In the genomic region with DNA sequence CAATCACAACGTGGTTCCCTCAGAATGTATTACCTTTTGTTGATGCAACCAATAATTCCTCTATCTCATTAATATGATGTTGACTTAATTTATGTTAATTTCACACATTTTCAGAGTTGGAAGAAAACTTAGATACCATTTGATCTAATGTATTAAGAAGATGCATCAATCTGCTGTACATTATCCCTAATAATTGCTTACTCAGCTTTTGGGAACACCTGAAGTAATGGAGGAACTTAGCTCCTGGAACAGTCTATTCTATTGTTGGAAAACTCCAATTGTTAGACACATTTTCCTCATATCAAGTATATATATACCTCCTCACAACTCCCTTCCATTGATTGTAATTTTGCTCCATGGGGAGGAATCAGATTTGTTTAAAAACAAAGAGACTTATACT, we compare ENCODE assay signal across 34 cellular contexts. TPM values are rescaled to one million over a fixed set of nuclear protein-coding genes. Genes with fewer than 3 reads are reported as not detected.
"Had no signal": no experiment of that assay in that cellular context is flagged by ENCODE, and none has a peak within 500 bp of the region (broad histone marks: within the 10 kb centered on the region; RNA-seq: fewer than 3 reads in every experiment).

No MANE protein-coding gene starts in this region.

- H3K4me3 ChIP-seq: adrenal gland, cardiac muscle cell had no signal

- H3K9me3 ChIP-seq: adrenal gland had no signal

- DNase-seq: activated B cell treated with CpG ODN at 0.5 μM for 24 hours; activated CD4-positive, alpha-beta memory T cell treated with anti-CD3 and anti-CD28 coated beads for 36 hours; activated CD4-positive, alpha-beta T cell treated with anti-CD3 and anti-CD28 coated beads for 4 hours; activated CD4-positive, alpha-beta T cell treated with anti-CD3 and anti-CD28 coated beads, Interleukin-2, amount 10 ng/mL, durations not matched to agents 24 days and 14 days; activated CD4-positive, alpha-beta T cell treated with anti-CD3 and anti-CD28 coated beads, Interleukin-2, amount 50 U/mL, for 1 hour; activated CD4-positive, alpha-beta T cell treated with anti-CD3 and anti-CD28 coated beads, Interleukin-2, amount 50 U/mL, for 4 hours; activated CD4-positive, CD25-positive, alpha-beta regulatory T cell treated with anti-CD3 and anti-CD28 coated beads, Interleukin-2, amount 50 U/mL, for 72 hours; activated CD8-positive, alpha-beta memory T cell treated with anti-CD3 and anti-CD28 coated beads, Interleukin-2, amount 50 U/mL, for 4 hours; activated CD8-positive, alpha-beta T cell treated with anti-CD3 and anti-CD28 coated beads for 36 hours; activated effector memory CD4-positive, alpha-beta T cell treated with anti-CD3 and anti-CD28 coated beads, Interleukin-2, amount 50 U/mL, for 16 hours; activated gamma-delta T cell treated with Interleukin-2 at 50 U/mL for 16 hours; activated naive CD4-positive, alpha-beta T cell; activated naive CD4-positive, alpha-beta T cell treated with anti-CD3 and anti-CD28 coated beads for 36 hours; activated naive CD4-positive, alpha-beta T cell treated with anti-CD3 and anti-CD28 coated beads, Interleukin-2, amount 50 U/mL, for 16 hours; activated naive CD8-positive, alpha-beta T cell treated with anti-CD3 and anti-CD28 coated beads for 36 hours; activated T-cell treated with anti-CD3 and anti-CD28 coated beads for 4 hours; activated T-cell treated with anti-CD3 and anti-CD28 coated beads, Interleukin-2, amount 50 U/mL, for 1 hour; activated T-cell treated with anti-CD3 and anti-CD28 coated beads, Interleukin-2, amount 50 U/mL, for 4 hours; activated T-cell treated with anti-CD3 and anti-CD28 coated beads, Interleukin-2, amount 50 U/mL, for 72 hours; adrenal gland; amniotic stem cell; aorta; caudate nucleus; cerebellar nuclear complex; T-helper 1 cell; T-helper 2 cell; T-helper 9 cell had no signal

- H3K27me3 ChIP-seq: adrenal gland, cardiac muscle cell had no signal

- FAIRE-seq: bronchial epithelial cell, TTC549 had no signal

- H3K4me1 ChIP-seq: adrenal gland had no signal

- H3K36me3 ChIP-seq: adrenal gland, cardiac muscle cell had no signal

- ATAC-seq: activated CD8-positive, alpha-beta T cell treated with anti-CD3 and anti-CD28 coated beads for 36 hours; activated naive CD4-positive, alpha-beta T cell treated with anti-CD3 and anti-CD28 coated beads, Interleukin-2, amount 50 U/mL, for 72 hours; activated T-cell treated with anti-CD3 and anti-CD28 coated beads, Interleukin-2, amount 50 U/mL, for 4 hours; activated T-cell treated with anti-CD3 and anti-CD28 coated beads, Interleukin-2, amount 50 U/mL, for 72 hours; activated T-helper 17 cell treated with anti-CD3 and anti-CD28 coated beads, Interleukin-2, amount 50 U/mL, for 72 hours had no signal

- H3K27ac ChIP-seq: adrenal gland, cardiac muscle cell, VCaP had no signal

RNA-seq across cellular contexts. Expression of a gene that starts 38.9 kb away (rescaled TPM):
- total RNA-seq: activated B cell treated with CpG ODN at 0.5 μM for 24 hours; activated naive CD4-positive, alpha-beta T cell treated with anti-CD3 and anti-CD28 coated beads, Interleukin-2, amount 50 U/mL, for 72 hours; activated T-helper 1 cell treated with anti-CD3 and anti-CD28 coated beads, Interleukin-12 subunit alpha, Interleukin-12 subunit beta, Interleukin-2, Interleukin-4 antibody, amounts not matched to agents 30 ng/mL and 10 ng/mL and 1 ng/mL, durations not matched to agents 14 hours and 24 hours and 36 hours; bronchial epithelial cell had no signal
